14 cellular contexts compared by ENCODE assay signal in genomic region chr7:5064391-5065106, GRCh38. TPM values are rescaled to one million over a fixed set of nuclear protein-coding genes. Genes with fewer than 3 reads are reported as not detected.
DNase-seq lines count a peak whose midpoint lies in the region; ATAC-seq and TF ChIP-seq lines count a peak whose summit lies in the region.
"Had no signal": no experiment of that assay in that cellular context is flagged by ENCODE, and none has a peak within 500 bp of the region (broad histone marks: within the 10 kb centered on the region; RNA-seq: fewer than 3 reads in every experiment).

No MANE protein-coding gene starts in this region.

- no peak overlapping the region for H3K9ac ChIP-seq in endodermal cell (ENCODE audit: extremely low read depth, low read length, poor library complexity, severe bottlenecking)
- H3K9ac ChIP-seq in neural progenitor cell = no peak overlapping the region

- TF ChIP-seq CTCF in endodermal cell (conservative IDR thresholded peaks at IDR 0.05) (no peak), neural progenitor cell (IDR thresholded peaks at IDR 0.05) (no peak)

- no peak overlapping the region for H2AFZ ChIP-seq in neural progenitor cell (replicated peaks)

- no peaks in the 10 kb centered on the region for H3K79me2 ChIP-seq in neural progenitor cell (ENCODE audit: low read depth)

- DNase-seq in DMS 273 (lab: John Stamatoyannopoulos, UW; ENCODE audit: unreplicated experiment) = peak; percentile 38
- no peak for DNase-seq in DMS 273 treated with DMSO at 0.1 percent for 48 hours (lab: John Stamatoyannopoulos, UW)
- peak; percentile 33 for DNase-seq in LHCN-M2 (ENCODE audit: low read depth)
- DNase-seq in endodermal cell = no peak
- DNase-seq in neural progenitor cell (ENCODE audit: low spot score) = no peak
- no peak for DNase-seq in T-cell
- no peak for DNase-seq in NCI-H345 (lab: John Stamatoyannopoulos, UW)
- DNase-seq: activated naive CD4-positive, alpha-beta T cell treated with anti-CD3 and anti-CD28 coated beads, Interleukin-2, amount 50 U/mL, for 16 hours; heart left ventricle; NCI-H1417 had no signal

- ATAC-seq in T-cell (replicated peaks in 1 of 4) (no peak), HG02798 (IDR thresholded peaks at IDR 0.05; ENCODE audit: poor library complexity, unreplicated experiment) (no peak)
- ATAC-seq: heart left ventricle had no signal

- H3K4me2 ChIP-seq in neural progenitor cell = no peak overlapping the region

- H3K27ac Mint-ChIP-seq in endodermal cell (no peak overlapping the region), neural progenitor cell (no peak overlapping the region), T-cell (no peak overlapping the region)
- H3K27ac Mint-ChIP-seq: mesothelial cell of epicardium had no signal

- H3K4me3 ChIP-seq in endodermal cell (ENCODE audit: low read length) = peak overlapping the region; percentile 80
- peak overlapping the region; percentile 2 for H3K4me3 ChIP-seq in neural progenitor cell
- H3K4me3 ChIP-seq: heart left ventricle, suprapubic skin had no signal

- CTCF ChIA-PET in T-cell (lab: Charles Lee) = no interaction called here

- H3K27ac ChIP-seq in endodermal cell (ENCODE audit: low read depth, low read length) = no peak overlapping the region
- no peak overlapping the region for H3K27ac ChIP-seq in neural progenitor cell
- H3K27ac ChIP-seq: 22Rv1, heart left ventricle, suprapubic skin had no signal

- H3K36me3 Mint-ChIP-seq in endodermal cell (ENCODE audit: low read depth) (peaks cover 99% of the 10 kb centered on the region), neural progenitor cell (peaks cover 94% of the 10 kb centered on the region), T-cell (peaks cover 88% of the 10 kb centered on the region)

- H3K27me3 ChIP-seq in endodermal cell (ENCODE audit: control insufficient read depth, insufficient read depth, low read length, poor library complexity, severe bottlenecking) (no peaks in the 10 kb centered on the region), neural progenitor cell (no peaks in the 10 kb centered on the region)
- H3K27me3 ChIP-seq: heart left ventricle, suprapubic skin had no signal

- 94 to 98% methylated on average over 6 to 12 of the region's 12 CpGs for WGBS in endodermal cell (ENCODE audit: insufficient coverage in 1 of 2, insufficient read length in 1 of 2), 2 experiments

- peaks cover 100% of the 10 kb centered on the region for H3K9me3 ChIP-seq in endodermal cell (ENCODE audit: control insufficient read depth, low read length)
- H3K9me3 ChIP-seq in neural progenitor cell (ENCODE audit: low read depth) = peaks cover 91% of the 10 kb centered on the region

- H3K4me1 Mint-ChIP-seq in endodermal cell = no peaks in the 10 kb centered on the region
- no peaks in the 10 kb centered on the region for H3K4me1 Mint-ChIP-seq in neural progenitor cell
- no peaks in the 10 kb centered on the region for H3K4me1 Mint-ChIP-seq in T-cell
- H3K4me1 Mint-ChIP-seq: mesothelial cell of epicardium had no signal

- H3K4me1 ChIP-seq in endodermal cell (ENCODE audit: control insufficient read depth, insufficient read depth, low read length) (no peaks in the 10 kb centered on the region), neural progenitor cell (no peaks in the 10 kb centered on the region)
- H3K4me1 ChIP-seq: heart left ventricle, suprapubic skin had no signal

- no peaks in the 10 kb centered on the region for H3K27me3 Mint-ChIP-seq in endodermal cell (ENCODE audit: insufficient read depth)
- peaks cover 4% of the 10 kb centered on the region for H3K27me3 Mint-ChIP-seq in neural progenitor cell (ENCODE audit: insufficient read depth, low read depth)
- no peaks in the 10 kb centered on the region for H3K27me3 Mint-ChIP-seq in T-cell

- peaks cover 19% of the 10 kb centered on the region for H3F3A ChIP-seq in neural progenitor cell (ENCODE audit: low read depth)

- H3K9me3 Mint-ChIP-seq in endodermal cell (peaks cover 99% of the 10 kb centered on the region), neural progenitor cell (peaks cover 94% of the 10 kb centered on the region), T-cell (peaks cover 20 to 81% (median 59%) of the 10 kb centered on the region in 3 donors)

- peaks cover 93% of the 10 kb centered on the region for H3K36me3 ChIP-seq in endodermal cell (ENCODE audit: control insufficient read depth, insufficient read depth, low read length)
- H3K36me3 ChIP-seq in neural progenitor cell = peaks cover 76% of the 10 kb centered on the region

- H4K20me1 ChIP-seq in neural progenitor cell (ENCODE audit: low read depth) = no peaks in the 10 kb centered on the region

- POLR2A ChIA-PET in T-cell (lab: Charles Lee) = no interaction called here

- H3K4me3 Mint-ChIP-seq in endodermal cell (no peak overlapping the region), neural progenitor cell (no peak overlapping the region), T-cell (no peak overlapping the region)
- H3K4me3 Mint-ChIP-seq: mesothelial cell of epicardium had no signal

RNA-seq across cellular contexts. Expression of gene RBAK, which starts 18.9 kb away (rescaled TPM):
- total RNA-seq in LHCN-M2 (2014; rRNA removed) = 9.1 and 10.6 TPM in 2 replicates
- polyA plus RNA-seq in LHCN-M2 (2012) = 2.7 TPM
- 10 to 100 TPM; 18.5 to 18.8 TPM for total RNA-seq in endodermal cell
- 10.6 TPM for polyA plus RNA-seq in endodermal cell (2013, experiment 1 of 2)
- 10.6 TPM for polyA plus RNA-seq in endodermal cell (2013, experiment 2 of 2)
- total RNA-seq in neural progenitor cell (ENCODE audit: low replicate concordance) = 14.8 and 24.5 TPM in 2 replicates
- 10 to 100 TPM; 14.8 to 21.4 (median 17.4) TPM for total RNA-seq in T-cell

Comparison
In these comparisons a context has a peak if more than half of its experiments do, and no peak if none do; other contexts are left out.
1. DNase-seq: peak in DMS 273 (single experiment) and LHCN-M2 (single experiment); none in DMS 273 treated with DMSO at 0.1 percent for 48 hours (single experiment), endodermal cell (single experiment), neural progenitor cell (single experiment), T-cell (0 of 34) and NCI-H345 (single experiment).